Comparison of ENCODE assay signal across 19 cellular contexts in genomic region chr21:32585042-32585710, GRCh38. TPM values are rescaled to one million over a fixed set of nuclear protein-coding genes. Genes with fewer than 3 reads are reported as not detected.
DNase-seq lines count a peak whose midpoint lies in the region; ATAC-seq, FAIRE-seq and TF ChIP-seq lines count a peak whose summit lies in the region.
"Had no signal": no experiment of that assay in that cellular context is flagged by ENCODE, and none has a peak within 500 bp of the region (broad histone marks: within the 10 kb centered on the region; RNA-seq: fewer than 3 reads in every experiment).

Gene TCP10L, minus strand, starts transcription at chr21:32585523. Its CDS starts 1,219 bp downstream, at chr21:32584304.

- CTCF ChIA-PET in H1 (lab: Charles Lee; ENCODE audit: partially characterized antibody): interaction anchor here (0.9 to 2.6 kb wide), 5 partner anchors 16 to 184 kb away, joined by 3 to 10 read pairs (median 3); no protein-coding TSS in a partner anchor

- H3K4me1 ChIP-seq in H1 (replicated peaks in 1 of 4; ENCODE audit: control insufficient read depth in 3 of 4, insufficient read depth in 4 of 4, low read length in 3 of 4) (no peaks in the 10 kb centered on the region), liver (ENCODE audit: control insufficient read depth in 4 of 4, insufficient read depth in 4 of 4, low read length in 3 of 4) (peaks cover 0 to 12% (median 4%) of the 10 kb centered on the region in 4 donors)

- no peaks in the 10 kb centered on the region for H3K9me3 Mint-ChIP-seq in activated naive CD8-positive, alpha-beta T cell treated with anti-CD3 and anti-CD28 coated beads, Interleukin-2, amount 10 ng/mL, durations not matched to agents 7 days and 5 days
- H3K9me3 Mint-ChIP-seq in activated naive CD8-positive, alpha-beta T cell treated with anti-CD3 and anti-CD28 coated beads, Interleukin-2, amount 50 U/mL, for 24 hours: no peaks in the 10 kb centered on the region
- H3K9me3 Mint-ChIP-seq: CD4-positive, alpha-beta memory T cell; HFFc6; IgD-negative memory B cell had no signal

- H4K20me1 ChIP-seq in H1 (replicated peaks in 1 of 2; ENCODE audit: control insufficient read depth in 1 of 2, insufficient read depth in 2 of 2, low read length in 2 of 2): no peaks in the 10 kb centered on the region

- no peaks in the 10 kb centered on the region for H3K27me3 Mint-ChIP-seq in activated naive CD8-positive, alpha-beta T cell treated with anti-CD3 and anti-CD28 coated beads, Interleukin-2, amount 10 ng/mL, durations not matched to agents 7 days and 5 days
- H3K27me3 Mint-ChIP-seq in activated naive CD8-positive, alpha-beta T cell treated with anti-CD3 and anti-CD28 coated beads, Interleukin-2, amount 50 U/mL, for 24 hours: no peaks in the 10 kb centered on the region
- H3K27me3 Mint-ChIP-seq: B cell had no signal

- no peaks in the 10 kb centered on the region for H3K79me1 ChIP-seq in H1 (ENCODE audit: low read depth, low read length)

- no peak within 1 kb of the TSS for H3K4ac ChIP-seq in H1 (replicated peaks; ENCODE audit: insufficient read length, low read depth, low read length)

- H3K36me3 ChIP-seq in H1 (ENCODE audit: control insufficient read depth in 2 of 4, insufficient read depth in 4 of 4, low read length in 3 of 4) (no peaks in the 10 kb centered on the region), liver (ENCODE audit: control insufficient read depth in 4 of 4, insufficient read depth in 3 of 4, low read depth in 1 of 4, low read length in 3 of 4) (no peaks in the 10 kb centered on the region)

- H3K23me2 ChIP-seq in H1 (ENCODE audit: low read depth, low read length): peaks cover 9% of the 10 kb centered on the region; the same call in 1 of the 2 replicates

- TF ChIP-seq EP300 in H1 (IDR thresholded peaks at IDR 0.05; ENCODE audit: borderline replicate concordance in 1 of 2, low read depth in 2 of 2, low read length in 2 of 2): no peak

- H2BK12ac ChIP-seq in H1 (ENCODE audit: low read depth, low read length): no peak within 1 kb of the TSS

- no peak for DNase-seq in activated naive CD8-positive, alpha-beta T cell treated with anti-CD3 and anti-CD28 coated beads, Interleukin-2, amount 10 ng/mL, durations not matched to agents 7 days and 5 days
- DNase-seq in activated naive CD8-positive, alpha-beta T cell treated with anti-CD3 and anti-CD28 coated beads, Interleukin-2, amount 50 U/mL, for 24 hours: no peak
- DNase-seq in H1 (ENCODE audit: low read depth in 1 of 2, low spot score in 2 of 2) (no peak), DMS79 (lab: John Stamatoyannopoulos, UW) (no peak), NCI-H2196 treated with DMSO at 0.1 percent for 48 hours (lab: John Stamatoyannopoulos, UW; ENCODE audit: unreplicated experiment) (no peak), HK-2 (ENCODE audit: unreplicated experiment) (no peak)
- DNase-seq: C1 segment of cervical spinal cord; CD4-positive, alpha-beta memory T cell; COR-L47; DMS153; HCEC 1CT; HFFc6 had no signal

- TF ChIP-seq CTCF in H1 (IDR thresholded peaks at IDR 0.05; ENCODE audit: control extremely low read depth in 1 of 3, insufficient read depth in 1 of 3, low read depth in 1 of 3, low read length in 3 of 3): no peak
- no peak for TF ChIP-seq CTCF in liver (IDR thresholded peaks at IDR 0.05; ENCODE audit: low read depth, low read length, missing input control)

- no peak within 1 kb of the TSS for H4K91ac ChIP-seq in H1 (replicated peaks; ENCODE audit: insufficient read length, low read length)

- no peak within 1 kb of the TSS for H3K4me2 ChIP-seq in H1 (ENCODE audit: insufficient read depth in 1 of 2, low read depth in 2 of 2, low read length in 2 of 2)

- H3K9ac ChIP-seq in H1 (replicated peaks in 1 of 4; ENCODE audit: extremely low read depth in 1 of 4, low read depth in 3 of 4, low read length in 3 of 4) (no peak within 1 kb of the TSS), liver (ENCODE audit: low read depth in 1 of 2, low read length in 2 of 2) (peak within 1 kb of the TSS; percentile 45 to 89)

- H2AK5ac ChIP-seq in H1 (ENCODE audit: low read depth, low read length): peak within 1 kb of the TSS; percentile 82; the same call in 1 of the 2 replicates

- H2BK5ac ChIP-seq in H1 (ENCODE audit: low read depth, low read length): no peak within 1 kb of the TSS; the same call in 1 of the 2 replicates

- no peak within 1 kb of the TSS for H3K14ac ChIP-seq in H1 (ENCODE audit: insufficient read length)

- no peaks in the 10 kb centered on the region for H3K79me2 ChIP-seq in H1 (ENCODE audit: control insufficient read depth in 1 of 2, insufficient read depth in 2 of 2, low read length in 2 of 2)

- no peak for FAIRE-seq in H1 (lab: Jason Lieb, UNC)
- FAIRE-seq: A204.1, D721Med had no signal

- TF ChIP-seq RAD21 in H1 (IDR thresholded peaks at IDR 0.05 in 1 of 2, conservative IDR thresholded peaks at IDR 0.05 in 1 of 2; ENCODE audit: low read depth in 2 of 2, low read length in 2 of 2) (no peak), liver (IDR thresholded peaks at IDR 0.05) (no peak)

- H2BK120ac ChIP-seq in H1 (replicated peaks; ENCODE audit: low read depth, low read length): no peak within 1 kb of the TSS

- no peak within 1 kb of the TSS for H3K23ac ChIP-seq in H1 (ENCODE audit: insufficient read length)

- H2BK15ac ChIP-seq in H1 (ENCODE audit: low read length): no peak within 1 kb of the TSS

- H3K4me1 Mint-ChIP-seq in activated naive CD8-positive, alpha-beta T cell treated with anti-CD3 and anti-CD28 coated beads, Interleukin-2, amount 10 ng/mL, durations not matched to agents 7 days and 5 days: peaks cover 6% of the 10 kb centered on the region
- H3K4me1 Mint-ChIP-seq in activated naive CD8-positive, alpha-beta T cell treated with anti-CD3 and anti-CD28 coated beads, Interleukin-2, amount 50 U/mL, for 24 hours: no peaks in the 10 kb centered on the region
- H3K4me1 Mint-ChIP-seq: B cell, IgD-negative memory B cell had no signal

- H3K4me3 Mint-ChIP-seq in activated naive CD8-positive, alpha-beta T cell treated with anti-CD3 and anti-CD28 coated beads, Interleukin-2, amount 10 ng/mL, durations not matched to agents 7 days and 5 days: peak within 1 kb of the TSS; percentile 53
- no peak within 1 kb of the TSS for H3K4me3 Mint-ChIP-seq in activated naive CD8-positive, alpha-beta T cell treated with anti-CD3 and anti-CD28 coated beads, Interleukin-2, amount 50 U/mL, for 24 hours
- H3K4me3 Mint-ChIP-seq: B cell, HFFc6, IgD-negative memory B cell had no signal

- H3K27ac Mint-ChIP-seq in activated naive CD8-positive, alpha-beta T cell treated with anti-CD3 and anti-CD28 coated beads, Interleukin-2, amount 10 ng/mL, durations not matched to agents 7 days and 5 days: no peak within 1 kb of the TSS
- H3K27ac Mint-ChIP-seq in activated naive CD8-positive, alpha-beta T cell treated with anti-CD3 and anti-CD28 coated beads, Interleukin-2, amount 50 U/mL, for 24 hours: no peak within 1 kb of the TSS
- H3K27ac Mint-ChIP-seq: B cell, HFFc6, IgD-negative memory B cell had no signal

- no peaks in the 10 kb centered on the region; a peak in 1 of 7 replicates for H3K27me3 ChIP-seq in H1 (replicated peaks in 1 of 4; ENCODE audit: control insufficient read depth in 3 of 4, extremely low read depth in 1 of 4, insufficient read depth in 3 of 4, low read length in 3 of 4)
- no peaks in the 10 kb centered on the region for H3K27me3 ChIP-seq in liver (ENCODE audit: control insufficient read depth in 4 of 4, insufficient read depth in 4 of 4, low read length in 3 of 4)

- 89% methylated on average over 17 of the region's 17 CpGs; no CpG with 5 or more reads in 1 of the 2 experiments for WGBS in H1 (ENCODE audit: extremely low coverage in 1 of 2, insufficient coverage in 1 of 2, insufficient read length in 1 of 2, insufficient replicate concordance in 2 of 2, low coverage in 1 of 2, low lambda C conversion rate in 2 of 2, missing lambda C conversion rate in 1 of 2), 2 experiments
- WGBS in liver: 63% methylated on average over 17 of the region's 17 CpGs

- no peak within 1 kb of the TSS for H3K18ac ChIP-seq in H1 (ENCODE audit: extremely low read depth, low read length)

- no peak within 1 kb of the TSS for H4K5ac ChIP-seq in H1 (ENCODE audit: insufficient read length, low read depth, low read length)

- H3K27ac ChIP-seq in H1 (ENCODE audit: low read depth, low read length) (no peak within 1 kb of the TSS; the same call in 1 of the 2 replicates), liver (ENCODE audit: low read depth in 1 of 2, low read length in 2 of 2) (no peak within 1 kb of the TSS)

- POLR2A ChIA-PET in activated naive CD8-positive, alpha-beta T cell treated with anti-CD3 and anti-CD28 coated beads, Interleukin-2, amount 10 ng/mL, durations not matched to agents 7 days and 5 days (lab: Charles Lee): no interaction called here
- POLR2A ChIA-PET in H1 (lab: Charles Lee; ENCODE audit: partially characterized antibody): no interaction called here

- no peak within 1 kb of the TSS for H2BK20ac ChIP-seq in H1 (ENCODE audit: low read length)

- H3K4me3 ChIP-seq in H1 (ENCODE audit: extremely low read depth in 1 of 4, insufficient read depth in 2 of 4, low read depth in 3 of 4, low read length in 4 of 4) (no peak within 1 kb of the TSS), liver (ENCODE audit: low read depth in 1 of 3, low read length in 3 of 3) (peak within 1 kb of the TSS; percentile 40 to 69 (median 62))

- H4K8ac ChIP-seq in H1 (ENCODE audit: extremely low read depth, insufficient read depth, low read length): no peak within 1 kb of the TSS

- no peak for TF ChIP-seq POLR2A in H1 (IDR thresholded peaks at IDR 0.05; ENCODE audit: control extremely low read depth in 1 of 2, low read depth in 2 of 2, low read length in 2 of 2)

- no peak for ATAC-seq in activated naive CD8-positive, alpha-beta T cell treated with anti-CD3 and anti-CD28 coated beads, Interleukin-2, amount 10 ng/mL, durations not matched to agents 7 days and 5 days (ENCODE audit: low read depth)
- ATAC-seq in activated naive CD8-positive, alpha-beta T cell treated with anti-CD3 and anti-CD28 coated beads, Interleukin-2, amount 50 U/mL, for 24 hours: no peak

- H3K36me3 Mint-ChIP-seq in activated naive CD8-positive, alpha-beta T cell treated with anti-CD3 and anti-CD28 coated beads, Interleukin-2, amount 10 ng/mL, durations not matched to agents 7 days and 5 days: no peaks in the 10 kb centered on the region
- H3K36me3 Mint-ChIP-seq in activated naive CD8-positive, alpha-beta T cell treated with anti-CD3 and anti-CD28 coated beads, Interleukin-2, amount 50 U/mL, for 24 hours (ENCODE audit: low read depth): no peaks in the 10 kb centered on the region
- H3K36me3 Mint-ChIP-seq: IgD-negative memory B cell had no signal

- H2AFZ ChIP-seq in H1 (ENCODE audit: low read length): no peak within 1 kb of the TSS

- H3K56ac ChIP-seq in H1 (replicated peaks; ENCODE audit: insufficient read length, low read depth, low read length): no peak within 1 kb of the TSS

- H3K9me3 ChIP-seq in H1 (ENCODE audit: insufficient read depth in 2 of 2, low read depth in 1 of 2, low read length in 1 of 2): no peaks in the 10 kb centered on the region
- no peaks in the 10 kb centered on the region for H3K9me3 ChIP-seq in liver (ENCODE audit: control insufficient read depth in 4 of 4, low read length in 3 of 4)

RNA-seq across cellular contexts. Expression of gene TCP10L, which starts in this region (rescaled TPM):
- total RNA-seq in activated naive CD8-positive, alpha-beta T cell treated with anti-CD3 and anti-CD28 coated beads, Interleukin-2, amount 10 ng/mL, durations not matched to agents 7 days and 5 days: 1 to 10 TPM in 1 of 2 experiments, under 1 TPM in 1; 0.23 to 1.1 TPM
- 0.71 and 0.99 TPM in 2 replicates for total RNA-seq in H1 (2021; fragmentation: NEBNext Ultra II Directional; extraction: Animal tissue kit (Norgen Biotek cat#: 25700))
- polyA plus RNA-seq in H1 (2011; rRNA removed) (0.45 and 0.74 TPM in 2 replicates), liver (1 to 10 TPM; 3.7 to 8.0 TPM)
- polyA plus RNA-seq in H1 (2011; cell fraction: cytosol; rRNA removed): 0.43 TPM
- 0.76 TPM for polyA plus RNA-seq in H1 (2011; cell fraction: nucleus; rRNA removed)
- 0.30 to 0.83 TPM (median 0.53 TPM) in 4 replicates for polyA plus RNA-seq in H1 (2012, experiment 1 of 2)
- polyA plus RNA-seq in H1 (2012, experiment 2 of 2): 0.34 TPM
- polyA plus RNA-seq in H1 (2013, experiment 1 of 2): 0.22 TPM
- 0.44 TPM for polyA plus RNA-seq in H1 (2013, experiment 2 of 2)
- polyA minus RNA-seq in H1 (2011; rRNA and poly(A)+ RNA removed): 0.61 and 0.69 TPM in 2 replicates
- polyA minus RNA-seq in H1 (2011; cell fraction: cytosol; rRNA and poly(A)+ RNA removed): not detected
- 0.50 TPM for polyA minus RNA-seq in H1 (2011; cell fraction: nucleus; rRNA and poly(A)+ RNA removed)
- total RNA-seq in liver: 1 to 10 TPM; 1.1 to 1.9 TPM
- total RNA-seq: H4, HT-29 had no signal

Comparison
In these comparisons a context has a peak if more than half of its experiments do, and no peak if none do; other contexts are left out.
1. H3K4me3 ChIP-seq: peak in liver (3 of 3); none in H1 (0 of 4).
2. H3K9ac ChIP-seq: peak in liver (2 of 2); none in H1 (0 of 4).